19 cellular contexts compared by ENCODE assay signal in genomic region chr6:12546659-12546987, GRCh38.
"Had no signal": no experiment of that assay in that cellular context is flagged by ENCODE, and none has a peak within 500 bp of the region (broad histone marks: within the 10 kb centered on the region; RNA-seq: fewer than 3 reads in every experiment).

No MANE protein-coding gene starts in this region.

- H3K4me3 Mint-ChIP-seq: activated naive CD4-positive, alpha-beta T cell treated with anti-CD3 and anti-CD28 coated beads, Interleukin-2, amount 10 ng/mL, durations not matched to agents 7 days and 5 days; activated naive CD8-positive, alpha-beta T cell treated with anti-CD3 and anti-CD28 coated beads, Interleukin-2, amount 50 U/mL, for 24 hours; mesothelial cell of epicardium; nephron; T-helper 17 cell; type B pancreatic cell had no signal

- H3K4me1 Mint-ChIP-seq: activated naive CD4-positive, alpha-beta T cell treated with anti-CD3 and anti-CD28 coated beads, Interleukin-2, amount 10 ng/mL, durations not matched to agents 7 days and 5 days; activated naive CD8-positive, alpha-beta T cell treated with anti-CD3 and anti-CD28 coated beads, Interleukin-2, amount 50 U/mL, for 24 hours; nephron; T-helper 17 cell had no signal

- H3K4me1 ChIP-seq: lower lobe of right lung had no signal

- ATAC-seq: activated naive CD8-positive, alpha-beta T cell treated with anti-CD3 and anti-CD28 coated beads, Interleukin-2, amount 50 U/mL, for 24 hours; lower lobe of right lung; stimulated activated naive CD8-positive, alpha-beta T cell treated with anti-CD3 and anti-CD28 coated beads, Interleukin-15, Interleukin-2, amounts not matched to agents 100 U/mL and 50 U/mL, for 24 hours; T-helper 17 cell had no signal

- H3K27ac ChIP-seq: cardiac muscle cell, lower lobe of right lung, VCaP had no signal

- H3K27me3 ChIP-seq: cardiac muscle cell, colonic mucosa had no signal

- H3K4me3 ChIP-seq: cardiac muscle cell, colonic mucosa, lower lobe of right lung had no signal

- H3K36me3 ChIP-seq: cardiac muscle cell, colonic mucosa, lower lobe of right lung had no signal

- H3K9me3 ChIP-seq: colonic mucosa, lower lobe of right lung had no signal

- H3K36me3 Mint-ChIP-seq: activated naive CD4-positive, alpha-beta T cell treated with anti-CD3 and anti-CD28 coated beads, Interleukin-2, amount 10 ng/mL, durations not matched to agents 7 days and 5 days; mesothelial cell of epicardium; type B pancreatic cell had no signal

- DNase-seq: activated CD4-positive, alpha-beta T cell treated with anti-CD3 and anti-CD28 coated beads, Interleukin-2, amount 50 U/mL, for 1 hour; activated CD4-positive, CD25-positive, alpha-beta regulatory T cell treated with anti-CD3 and anti-CD28 coated beads, Interleukin-2, amount 50 U/mL, for 72 hours; activated CD8-positive, alpha-beta memory T cell treated with anti-CD3 and anti-CD28 coated beads, Interleukin-2, amount 50 U/mL, for 4 hours; activated effector memory CD4-positive, alpha-beta T cell treated with Interleukin-2 at 50 U/mL for 16 hours; activated naive CD4-positive, alpha-beta T cell treated with anti-CD3 and anti-CD28 coated beads, Interleukin-2, amount 10 ng/mL, durations not matched to agents 7 days and 5 days; activated naive CD8-positive, alpha-beta T cell treated with anti-CD3 and anti-CD28 coated beads, Interleukin-2, amount 50 U/mL, for 24 hours; activated T-cell treated with anti-CD3 and anti-CD28 coated beads, Interleukin-2, amount 50 U/mL, for 48 hours; colonic mucosa; erythroblast; lower lobe of right lung; posterior cingulate gyrus; retina; stimulated activated naive CD8-positive, alpha-beta T cell treated with anti-CD3 and anti-CD28 coated beads, Interleukin-15, Interleukin-2, amounts not matched to agents 100 U/mL and 50 U/mL, for 24 hours; T-helper 17 cell had no signal

- H3K27me3 Mint-ChIP-seq: activated naive CD4-positive, alpha-beta T cell treated with anti-CD3 and anti-CD28 coated beads, Interleukin-2, amount 10 ng/mL, durations not matched to agents 7 days and 5 days; type B pancreatic cell had no signal
